In genomic region chr6:147904416-147904815, GRCh38 we compare ENCODE assay signal across 28 cellular contexts.
"Had no signal": no experiment of that assay in that cellular context is flagged by ENCODE, and none has a peak within 500 bp of the region (broad histone marks: within the 10 kb centered on the region; RNA-seq: fewer than 3 reads in every experiment).

No MANE protein-coding gene starts in this region.

- DNase-seq: activated CD4-positive, alpha-beta T cell treated with anti-CD3 and anti-CD28 coated beads for 4 hours; activated CD4-positive, alpha-beta T cell treated with anti-CD3 and anti-CD28 coated beads, Interleukin-2, amount 50 U/mL, for 4 hours; activated naive CD4-positive, alpha-beta T cell; activated T-cell treated with anti-CD3 and anti-CD28 coated beads for 4 hours; activated T-cell treated with anti-CD3 and anti-CD28 coated beads, Interleukin-2, amount 50 U/mL, for 72 hours; anterior cingulate cortex; body of pancreas; cerebellar nuclear complex; colonic mucosa; effector CD8-positive, alpha-beta T cell; gastrocnemius medialis; islet precursor cell; left cardiac atrium; left ventricle myocardium superior; midbrain; natural killer cell; small intestine; stimulated activated CD4-positive, alpha-beta T cell treated with anti-CD3 and anti-CD28 coated beads, Interleukin-4, amount 100 ng/mL, for 24 hours; stomach; T-helper 1 cell; tibial artery; upper lobe of right lung had no signal

- H3K4me3 ChIP-seq: body of pancreas, cardiac muscle cell, colonic mucosa, gastrocnemius medialis, hepatocyte, stomach, tibial artery, upper lobe of right lung had no signal

- H3K27me3 ChIP-seq: body of pancreas, cardiac muscle cell, colonic mucosa, gastrocnemius medialis, hepatocyte, stomach, tibial artery, upper lobe of right lung had no signal

- FAIRE-seq: endometrium, small intestine had no signal

- H3K27ac ChIP-seq: body of pancreas, cardiac muscle cell, colonic mucosa, gastrocnemius medialis, hepatocyte, stomach, tibial artery, upper lobe of right lung, VCaP had no signal

- H3K4me1 ChIP-seq: body of pancreas, colonic mucosa, gastrocnemius medialis, stomach, tibial artery, upper lobe of right lung had no signal

- H3K36me3 ChIP-seq: cardiac muscle cell, colonic mucosa, gastrocnemius medialis, stomach, tibial artery, upper lobe of right lung had no signal

- H3K9me3 ChIP-seq: body of pancreas, colonic mucosa, gastrocnemius medialis, stomach, tibial artery, upper lobe of right lung had no signal

- ATAC-seq: activated T-cell treated with anti-CD3 and anti-CD28 coated beads, Interleukin-2, amount 50 U/mL, for 72 hours; body of pancreas; gastrocnemius medialis; left cardiac atrium; left ventricle myocardium superior; natural killer cell; sciatic nerve; stimulated activated memory B cell treated with anti-CD40 and anti-IgM and Interleukin-4, amounts not matched to agents 10 μg/mL and 1 μg/mL and 100 μg/mL, for 72 hours; upper lobe of right lung had no signal
